Comparison of ENCODE assay signal across 1 cellular context in genomic region chr2:151745261-151745660, GRCh38. TPM values are rescaled to one million over a fixed set of nuclear protein-coding genes. Genes with fewer than 3 reads are reported as not detected.
"Had no signal": no experiment of that assay in that cellular context is flagged by ENCODE, and none has a peak within 500 bp of the region (broad histone marks: within the 10 kb centered on the region; RNA-seq: fewer than 3 reads in every experiment).

No MANE protein-coding gene starts in this region.

RNA-seq across cellular contexts. Expression of gene NEB, which starts 11.0 kb away (rescaled TPM):
- polyA plus RNA-seq: foreskin keratinocyte had no signal
